In the genomic region with DNA sequence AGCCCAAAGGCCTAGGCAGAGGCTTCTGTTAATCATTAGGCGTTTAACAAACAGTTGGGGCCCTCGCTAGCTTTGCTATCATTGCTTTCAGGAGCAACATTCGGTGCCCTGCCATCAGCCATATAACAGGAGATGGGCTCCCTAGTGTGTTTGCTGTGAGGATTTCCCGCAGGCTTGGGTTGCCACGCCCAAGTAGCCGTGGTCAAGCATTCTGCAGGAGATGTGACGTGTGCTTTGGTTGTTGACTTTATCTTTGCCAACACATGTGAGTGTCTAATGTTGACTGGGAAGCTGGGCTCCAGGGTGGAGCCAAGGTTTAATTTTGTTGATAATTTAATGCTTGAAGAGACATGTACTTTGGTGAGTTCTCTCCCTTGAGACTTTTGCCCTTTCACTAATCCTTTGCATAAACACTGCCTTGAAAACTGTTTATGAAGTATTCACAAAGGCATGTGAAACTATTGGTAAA, we compare ENCODE assay signal across 18 cellular contexts.
DNase-seq lines count a peak whose midpoint lies in the region; ATAC-seq, FAIRE-seq and TF ChIP-seq lines count a peak whose summit lies in the region.
"Had no signal": no experiment of that assay in that cellular context is flagged by ENCODE, and none has a peak within 500 bp of the region (broad histone marks: within the 10 kb centered on the region; RNA-seq: fewer than 3 reads in every experiment).

No MANE protein-coding gene starts in this region.

- H3K27ac ChIP-seq in PC-3 (ENCODE audit: low read length) (no peak overlapping the region), kidney (ENCODE audit: low read depth in 2 of 2, low read length in 2 of 2) (no peak overlapping the region)
- H3K27ac ChIP-seq: BLaER1, parathyroid adenoma had no signal

- H3K79me2 ChIP-seq in PC-3 (ENCODE audit: low read length) = no peaks in the 10 kb centered on the region
- H3K79me2 ChIP-seq: parathyroid adenoma had no signal

- peaks cover 2% of the 10 kb centered on the region; the same call in 1 of the 2 replicates for H3K27me3 Mint-ChIP-seq in HFFc6 (ENCODE audit: insufficient read depth)
- H3K27me3 Mint-ChIP-seq: activated T-cell treated with anti-CD3 and anti-CD28 coated beads, Interleukin-2, amount 50 U/mL, for 24 hours; central memory CD8-positive, alpha-beta T cell had no signal

- H3K4me3 ChIP-seq in PC-3 (ENCODE audit: low read length) (no peak overlapping the region), kidney (ENCODE audit: low read length in 2 of 2) (no peak overlapping the region)
- H3K4me3 ChIP-seq: BLaER1 had no signal

- ATAC-seq in PC-3 (no peak), HG03457 (IDR thresholded peaks at IDR 0.05; ENCODE audit: unreplicated experiment) (no peak)
- ATAC-seq: activated naive CD8-positive, alpha-beta T cell treated with anti-CD3 and anti-CD28 coated beads, Interleukin-2, amount 50 U/mL, for 24 hours; T-cell had no signal

- H3K4me1 Mint-ChIP-seq in HFFc6 (ENCODE audit: low read depth) = no peaks in the 10 kb centered on the region
- H3K4me1 Mint-ChIP-seq: activated naive CD8-positive, alpha-beta T cell treated with anti-CD3 and anti-CD28 coated beads, Interleukin-2, amount 50 U/mL, for 24 hours; central memory CD8-positive, alpha-beta T cell; T-cell had no signal

- H3K36me3 ChIP-seq in PC-3 (ENCODE audit: low read depth, low read length) (no peaks in the 10 kb centered on the region), kidney (ENCODE audit: control insufficient read depth in 1 of 2, insufficient read depth in 2 of 2, low read length in 2 of 2) (no peaks in the 10 kb centered on the region)
- H3K36me3 ChIP-seq: BLaER1 had no signal

- H3K9ac ChIP-seq in PC-3 (ENCODE audit: low read length) = no peak overlapping the region
- H3K9ac ChIP-seq in kidney (ENCODE audit: low read length in 2 of 2) = no peak overlapping the region
- H3K9ac ChIP-seq: BLaER1, parathyroid adenoma had no signal

- peak; percentile 86 for DNase-seq in CMK (ENCODE audit: low read depth)
- peak; percentile 10 for DNase-seq in HFFc6
- DNase-seq in PC-3 = peak; percentile 28
- peak; percentile 4 for DNase-seq in iris pigment epithelial cell (ENCODE audit: low read depth)
- DNase-seq in kidney = no peak
- DNase-seq in H54 (ENCODE audit: insufficient read length, low spot score) = no peak
- no peak for DNase-seq in kidney tubule cell (ENCODE audit: low spot score)
- DNase-seq: activated CD4-positive, alpha-beta T cell treated with anti-CD3 and anti-CD28 coated beads for 48 hours; activated naive CD8-positive, alpha-beta T cell treated with anti-CD3 and anti-CD28 coated beads, Interleukin-2, amount 50 U/mL, for 24 hours; activated T-cell treated with anti-CD3 and anti-CD28 coated beads, Interleukin-2, amount 50 U/mL, for 24 hours; islet precursor cell; NCI-H1417 treated with DMSO at 0.1 percent for 48 hours; T-cell had no signal

- H3K9me3 ChIP-seq in PC-3 (ENCODE audit: low read length) (0 out of 2 replicates have a peak, but pooled peaks cover 3% of the 10 kb centered on the region), kidney (ENCODE audit: control insufficient read depth in 1 of 2, low read length in 2 of 2) (no peaks in the 10 kb centered on the region)
- H3K9me3 ChIP-seq: BLaER1 had no signal

- H3K9me3 Mint-ChIP-seq in HFFc6 = no peaks in the 10 kb centered on the region

- H3K4me2 ChIP-seq in PC-3 (ENCODE audit: low read length) = no peak overlapping the region
- H3K4me2 ChIP-seq: BLaER1 had no signal

- intact Hi-C loops in PC-3 (cut with micrococcal nuclease) = no loop called here
- intact Hi-C loops in kidney (cut with DNase I) = no loop called here

- no peak overlapping the region for H3K4me3 Mint-ChIP-seq in HFFc6
- H3K4me3 Mint-ChIP-seq: activated naive CD8-positive, alpha-beta T cell treated with anti-CD3 and anti-CD28 coated beads, Interleukin-2, amount 50 U/mL, for 24 hours; activated T-cell treated with anti-CD3 and anti-CD28 coated beads, Interleukin-2, amount 50 U/mL, for 24 hours; central memory CD8-positive, alpha-beta T cell; T-cell had no signal

- FAIRE-seq in kidney (lab: Jason Lieb, UNC) (no peak), H54 (lab: Jason Lieb, UNC) (no peak)
- FAIRE-seq: G401.6 had no signal

- no peaks in the 10 kb centered on the region for H3K27me3 ChIP-seq in PC-3 (ENCODE audit: low read length)
- H3K27me3 ChIP-seq: BLaER1 had no signal

- H3K27ac Mint-ChIP-seq in HFFc6 = no peak overlapping the region
- H3K27ac Mint-ChIP-seq: activated naive CD8-positive, alpha-beta T cell treated with anti-CD3 and anti-CD28 coated beads, Interleukin-2, amount 50 U/mL, for 24 hours; activated T-cell treated with anti-CD3 and anti-CD28 coated beads, Interleukin-2, amount 50 U/mL, for 24 hours; T-cell had no signal

- no peak for TF ChIP-seq POLR2A in H54 (IDR thresholded peaks at IDR 0.05; ENCODE audit: low read depth, low read length)

- no peaks in the 10 kb centered on the region for H3K36me3 Mint-ChIP-seq in HFFc6 (ENCODE audit: low read depth)
- H3K36me3 Mint-ChIP-seq: T-cell had no signal

- POLR2A ChIA-PET in PC-3 (lab: Charles Lee; ENCODE audit: unreplicated experiment) = no interaction called here

- no TSS peak for BruUV-seq in PC-3 (replicated peaks; lab: Mats Ljungman, UMichigan)

- CTCF ChIA-PET in PC-3 (lab: Charles Lee) = no interaction called here

- H3K4me1 ChIP-seq in PC-3 (ENCODE audit: insufficient read depth, low read length) (no peaks in the 10 kb centered on the region), kidney (ENCODE audit: control insufficient read depth in 1 of 2, insufficient read depth in 1 of 2, low read depth in 1 of 2, low read length in 2 of 2) (no peaks in the 10 kb centered on the region)
- H3K4me1 ChIP-seq: BLaER1, parathyroid adenoma had no signal

- H3K9me2 ChIP-seq in PC-3 (replicated peaks; ENCODE audit: low read length) = no peaks in the 10 kb centered on the region

- H4K20me1 ChIP-seq in PC-3 (ENCODE audit: low read length) = no peaks in the 10 kb centered on the region
- H4K20me1 ChIP-seq: BLaER1 had no signal

- H3F3A ChIP-seq in PC-3 (ENCODE audit: low read length, unreplicated experiment) = no peaks in the 10 kb centered on the region

- TF ChIP-seq CTCF in HFFc6 (IDR thresholded peaks at IDR 0.05) (no peak), PC-3 (conservative IDR thresholded peaks at IDR 0.05; ENCODE audit: low read depth, low read length) (no peak), kidney (IDR thresholded peaks at IDR 0.05; ENCODE audit: borderline replicate concordance, extremely low read depth, insufficient read depth) (no peak)

- no peak overlapping the region for H2AFZ ChIP-seq in PC-3 (ENCODE audit: low read length)
- H2AFZ ChIP-seq: parathyroid adenoma had no signal

Comparison
In these comparisons a context has a peak if more than half of its experiments do, and no peak if none do; other contexts are left out.
1. DNase-seq: peak in CMK (single experiment), HFFc6 (single experiment), PC-3 (single experiment) and iris pigment epithelial cell (single experiment); none in kidney (single experiment), H54 (single experiment) and kidney tubule cell (single experiment).